In genomic region chr9:124635285-124635684, GRCh38 we compare ENCODE assay signal across 16 cellular contexts.
DNase-seq lines count a peak whose midpoint lies in the region; ATAC-seq lines count a peak whose summit lies in the region.
"Had no signal": no experiment of that assay in that cellular context is flagged by ENCODE, and none has a peak within 500 bp of the region (broad histone marks: within the 10 kb centered on the region; RNA-seq: fewer than 3 reads in every experiment).

No MANE protein-coding gene starts in this region.

- no peaks in the 10 kb centered on the region for H3K9me3 Mint-ChIP-seq in activated T-cell treated with anti-CD3 and anti-CD28 coated beads, Interleukin-2, amount 50 U/mL, for 4 hours
- no peaks in the 10 kb centered on the region for H3K9me3 Mint-ChIP-seq in stimulated activated naive CD8-positive, alpha-beta T cell treated with anti-CD3 and anti-CD28 coated beads, Interleukin-15, amount 100 ng/mL, for 72 hours
- no peaks in the 10 kb centered on the region for H3K9me3 Mint-ChIP-seq in stimulated activated effector memory CD8-positive, alpha-beta T cell treated with anti-CD3 and anti-CD28 coated beads, Interleukin-12 subunit alpha, Interleukin-12 subunit beta, amount 100 ng/mL, for 72 hours
- H3K9me3 Mint-ChIP-seq: CD14-positive monocyte; CD8-positive, alpha-beta T cell; HFFc6 had no signal

- no peak for DNase-seq in activated CD4-positive, CD25-positive, alpha-beta regulatory T cell (lab: John Stamatoyannopoulos, UW)
- DNase-seq in activated T-cell treated with anti-CD3 and anti-CD28 coated beads, Interleukin-2, amount 50 U/mL, for 4 hours: no peak
- no peak for DNase-seq in activated T-cell treated with anti-CD3 and anti-CD28 coated beads, Interleukin-2, amount 50 U/mL, for 48 hours
- no peak for DNase-seq in stimulated activated naive CD8-positive, alpha-beta T cell treated with anti-CD3 and anti-CD28 coated beads, Interleukin-15, Interleukin-2, amounts not matched to agents 100 U/mL and 50 U/mL, for 24 hours
- DNase-seq in stimulated activated naive CD8-positive, alpha-beta T cell treated with anti-CD3 and anti-CD28 coated beads, Interleukin-15, amount 100 ng/mL, for 72 hours: no peak
- DNase-seq in stimulated activated effector memory CD8-positive, alpha-beta T cell treated with anti-CD3 and anti-CD28 coated beads, Interleukin-12 subunit alpha, Interleukin-12 subunit beta, amount 100 ng/mL, for 72 hours (ENCODE audit: low spot score in 2 of 2): no peak
- DNase-seq: CD8-positive, alpha-beta T cell; COR-L47; DMS153; DMS79 treated with DMSO at 0.1 percent for 48 hours; EL; HCEC 1CT; HFFc6 had no signal

- H3K4me3 Mint-ChIP-seq in activated T-cell treated with anti-CD3 and anti-CD28 coated beads, Interleukin-2, amount 50 U/mL, for 4 hours: no peak overlapping the region
- H3K4me3 Mint-ChIP-seq in stimulated activated naive CD8-positive, alpha-beta T cell treated with anti-CD3 and anti-CD28 coated beads, Interleukin-15, amount 100 ng/mL, for 72 hours: no peak overlapping the region
- no peak overlapping the region for H3K4me3 Mint-ChIP-seq in stimulated activated effector memory CD8-positive, alpha-beta T cell treated with anti-CD3 and anti-CD28 coated beads, Interleukin-12 subunit alpha, Interleukin-12 subunit beta, amount 100 ng/mL, for 72 hours
- H3K4me3 Mint-ChIP-seq: CD14-positive monocyte; CD8-positive, alpha-beta T cell; HFFc6 had no signal

- no peak overlapping the region for H3K27ac Mint-ChIP-seq in stimulated activated naive CD8-positive, alpha-beta T cell treated with anti-CD3 and anti-CD28 coated beads, Interleukin-15, amount 100 ng/mL, for 72 hours
- H3K27ac Mint-ChIP-seq in stimulated activated effector memory CD8-positive, alpha-beta T cell treated with anti-CD3 and anti-CD28 coated beads, Interleukin-12 subunit alpha, Interleukin-12 subunit beta, amount 100 ng/mL, for 72 hours: no peak overlapping the region
- H3K27ac Mint-ChIP-seq: CD14-positive monocyte; CD8-positive, alpha-beta T cell; HFFc6 had no signal

- H3K36me3 Mint-ChIP-seq in activated T-cell treated with anti-CD3 and anti-CD28 coated beads, Interleukin-2, amount 50 U/mL, for 4 hours (ENCODE audit: insufficient read depth): no peaks in the 10 kb centered on the region
- H3K36me3 Mint-ChIP-seq in stimulated activated effector memory CD8-positive, alpha-beta T cell treated with anti-CD3 and anti-CD28 coated beads, Interleukin-12 subunit alpha, Interleukin-12 subunit beta, amount 100 ng/mL, for 72 hours: no peaks in the 10 kb centered on the region
- H3K36me3 Mint-ChIP-seq: CD14-positive monocyte; CD8-positive, alpha-beta T cell had no signal

- no peaks in the 10 kb centered on the region for H3K4me1 Mint-ChIP-seq in activated T-cell treated with anti-CD3 and anti-CD28 coated beads, Interleukin-2, amount 50 U/mL, for 4 hours (ENCODE audit: low read depth)
- no peaks in the 10 kb centered on the region for H3K4me1 Mint-ChIP-seq in stimulated activated naive CD8-positive, alpha-beta T cell treated with anti-CD3 and anti-CD28 coated beads, Interleukin-15, amount 100 ng/mL, for 72 hours
- H3K4me1 Mint-ChIP-seq in stimulated activated effector memory CD8-positive, alpha-beta T cell treated with anti-CD3 and anti-CD28 coated beads, Interleukin-12 subunit alpha, Interleukin-12 subunit beta, amount 100 ng/mL, for 72 hours: no peaks in the 10 kb centered on the region
- H3K4me1 Mint-ChIP-seq: CD14-positive monocyte had no signal

- ATAC-seq in activated CD4-positive, CD25-positive, alpha-beta regulatory T cell treated with anti-CD3 and anti-CD28 coated beads, Interleukin-2, amount 50 U/mL, for 24 hours: peak; percentile 35 to 45
- ATAC-seq in activated T-cell treated with anti-CD3 and anti-CD28 coated beads, Interleukin-2, amount 50 U/mL, for 4 hours: peak; percentile 69 to 75
- peak; percentile 40 for ATAC-seq in stimulated activated naive CD8-positive, alpha-beta T cell treated with anti-CD3 and anti-CD28 coated beads, Interleukin-15, Interleukin-2, amounts not matched to agents 100 U/mL and 50 U/mL, for 24 hours
- no peak for ATAC-seq in stimulated activated naive CD8-positive, alpha-beta T cell treated with anti-CD3 and anti-CD28 coated beads, Interleukin-15, amount 100 ng/mL, for 72 hours
- ATAC-seq in stimulated activated effector memory CD8-positive, alpha-beta T cell treated with anti-CD3 and anti-CD28 coated beads, Interleukin-12 subunit alpha, Interleukin-12 subunit beta, amount 100 ng/mL, for 72 hours: peak; percentile 39
- ATAC-seq in GM19467 (IDR thresholded peaks at IDR 0.05; ENCODE audit: unreplicated experiment): no peak
- ATAC-seq: CD8-positive, alpha-beta T cell had no signal

- H3K27me3 Mint-ChIP-seq in activated T-cell treated with anti-CD3 and anti-CD28 coated beads, Interleukin-2, amount 50 U/mL, for 4 hours (ENCODE audit: low read depth): peaks cover 21% of the 10 kb centered on the region
- peaks cover 14% of the 10 kb centered on the region for H3K27me3 Mint-ChIP-seq in stimulated activated naive CD8-positive, alpha-beta T cell treated with anti-CD3 and anti-CD28 coated beads, Interleukin-15, amount 100 ng/mL, for 72 hours

Comparison
In these comparisons a context has a peak if more than half of its experiments do, and no peak if none do; other contexts are left out.
1. ATAC-seq: peak in activated CD4-positive, CD25-positive, alpha-beta regulatory T cell treated with anti-CD3 and anti-CD28 coated beads, Interleukin-2, amount 50 U/mL, for 24 hours (2 of 2), activated T-cell treated with anti-CD3 and anti-CD28 coated beads, Interleukin-2, amount 50 U/mL, for 4 hours (2 of 2), stimulated activated naive CD8-positive, alpha-beta T cell treated with anti-CD3 and anti-CD28 coated beads, Interleukin-15, Interleukin-2, amounts not matched to agents 100 U/mL and 50 U/mL, for 24 hours (single experiment) and stimulated activated effector memory CD8-positive, alpha-beta T cell treated with anti-CD3 and anti-CD28 coated beads, Interleukin-12 subunit alpha, Interleukin-12 subunit beta, amount 100 ng/mL, for 72 hours (single experiment); none in stimulated activated naive CD8-positive, alpha-beta T cell treated with anti-CD3 and anti-CD28 coated beads, Interleukin-15, amount 100 ng/mL, for 72 hours (single experiment) and GM19467 (single experiment).